In genomic region chr20:1415667-1416468, GRCh38 we compare ENCODE assay signal across 11 cellular contexts. TPM values are rescaled to one million over a fixed set of nuclear protein-coding genes. Genes with fewer than 3 reads are reported as not detected.
DNase-seq lines count a peak whose midpoint lies in the region; ATAC-seq, FAIRE-seq and TF ChIP-seq lines count a peak whose summit lies in the region.
"Had no signal": no experiment of that assay in that cellular context is flagged by ENCODE, and none has a peak within 500 bp of the region (broad histone marks: within the 10 kb centered on the region; RNA-seq: fewer than 3 reads in every experiment).

No MANE protein-coding gene starts in this region.

- H3K27ac ChIP-seq in fibroblast of lung (ENCODE audit: insufficient read depth, low read length) (peak overlapping the region; percentile 91), left ventricle myocardium inferior (replicated peaks) (no peak overlapping the region)

- no peaks in the 10 kb centered on the region for H4K20me1 ChIP-seq in fibroblast of lung (ENCODE audit: control insufficient read depth, extremely low read depth, insufficient read depth, low read length)

- no peak overlapping the region for H3K4me2 ChIP-seq in fibroblast of lung (ENCODE audit: extremely low read depth, insufficient read depth, low read length)

- H3K4me1 ChIP-seq in fibroblast of lung (ENCODE audit: control insufficient read depth, extremely low read depth, insufficient read depth, low read length) (peaks cover 10% of the 10 kb centered on the region), left ventricle myocardium inferior (no peaks in the 10 kb centered on the region)

- H3K36me3 ChIP-seq in fibroblast of lung (ENCODE audit: control insufficient read depth, insufficient read depth, low read length) (no peaks in the 10 kb centered on the region), left ventricle myocardium inferior (no peaks in the 10 kb centered on the region)

- H3K9me3 ChIP-seq in fibroblast of lung (ENCODE audit: control insufficient read depth, insufficient read depth, low read depth, low read length) (no peaks in the 10 kb centered on the region), left ventricle myocardium inferior (replicated peaks) (peaks cover 24% of the 10 kb centered on the region)

- no peak overlapping the region for H3K4me3 Mint-ChIP-seq in activated CD4-positive, alpha-beta T cell treated with anti-CD3 and anti-CD28 coated beads for 36 hours
- no peak overlapping the region for H3K4me3 Mint-ChIP-seq in stimulated activated effector memory CD8-positive, alpha-beta T cell treated with anti-CD3 and anti-CD28 coated beads, Interleukin-12 subunit alpha, Interleukin-12 subunit beta, amount 100 ng/mL, for 72 hours
- no peak overlapping the region for H3K4me3 Mint-ChIP-seq in immature natural killer cell
- H3K4me3 Mint-ChIP-seq: B cell had no signal

- TF ChIP-seq CTCF in fibroblast of lung (conservative IDR thresholded peaks at IDR 0.05 in 1 of 2, IDR thresholded peaks at IDR 0.05 in 1 of 2; ENCODE audit: low read depth in 1 of 2, low read length in 2 of 2) (no peak), left ventricle myocardium inferior (IDR thresholded peaks at IDR 0.05; ENCODE audit: borderline replicate concordance) (no peak)

- H3K4me1 Mint-ChIP-seq in activated CD4-positive, alpha-beta T cell treated with anti-CD3 and anti-CD28 coated beads for 36 hours: no peaks in the 10 kb centered on the region
- peaks cover 12% of the 10 kb centered on the region for H3K4me1 Mint-ChIP-seq in stimulated activated effector memory CD8-positive, alpha-beta T cell treated with anti-CD3 and anti-CD28 coated beads, Interleukin-12 subunit alpha, Interleukin-12 subunit beta, amount 100 ng/mL, for 72 hours
- no peaks in the 10 kb centered on the region for H3K4me1 Mint-ChIP-seq in immature natural killer cell
- H3K4me1 Mint-ChIP-seq: B cell had no signal

- no peak overlapping the region for H3K9ac ChIP-seq in fibroblast of lung (ENCODE audit: insufficient read depth, low read length)

- peak; percentile 71 for ATAC-seq in activated CD4-positive, alpha-beta T cell treated with anti-CD3 and anti-CD28 coated beads for 36 hours
- ATAC-seq in stimulated activated effector memory CD8-positive, alpha-beta T cell treated with anti-CD3 and anti-CD28 coated beads, Interleukin-12 subunit alpha, Interleukin-12 subunit beta, amount 100 ng/mL, for 72 hours: peak; percentile 87
- ATAC-seq in GM21717 (IDR thresholded peaks at IDR 0.05; ENCODE audit: unreplicated experiment): no peak

- H3K9me3 Mint-ChIP-seq in activated CD4-positive, alpha-beta T cell treated with anti-CD3 and anti-CD28 coated beads for 36 hours (ENCODE audit: low read depth): peaks cover 10% of the 10 kb centered on the region
- peaks cover 5% of the 10 kb centered on the region for H3K9me3 Mint-ChIP-seq in stimulated activated effector memory CD8-positive, alpha-beta T cell treated with anti-CD3 and anti-CD28 coated beads, Interleukin-12 subunit alpha, Interleukin-12 subunit beta, amount 100 ng/mL, for 72 hours
- peaks cover 0 to 24% (median 18%) of the 10 kb centered on the region in 6 donors for H3K9me3 Mint-ChIP-seq in immature natural killer cell

- FAIRE-seq in RCC 7860 (lab: Jason Lieb, UNC): peak; percentile 88

- no peak overlapping the region for H3K27ac Mint-ChIP-seq in activated CD4-positive, alpha-beta T cell treated with anti-CD3 and anti-CD28 coated beads for 36 hours
- H3K27ac Mint-ChIP-seq in stimulated activated effector memory CD8-positive, alpha-beta T cell treated with anti-CD3 and anti-CD28 coated beads, Interleukin-12 subunit alpha, Interleukin-12 subunit beta, amount 100 ng/mL, for 72 hours: no peak overlapping the region
- no peak overlapping the region for H3K27ac Mint-ChIP-seq in immature natural killer cell
- H3K27ac Mint-ChIP-seq: B cell had no signal

- POLR2A ChIA-PET in activated CD4-positive, alpha-beta T cell treated with anti-CD3 and anti-CD28 coated beads for 36 hours (lab: Charles Lee): no interaction called here

- CTCF ChIA-PET in activated CD4-positive, alpha-beta T cell treated with anti-CD3 and anti-CD28 coated beads for 36 hours (lab: Charles Lee): no interaction called here

- intact Hi-C loops in activated CD4-positive, alpha-beta T cell treated with anti-CD3 and anti-CD28 coated beads for 36 hours (cut with DNase I, micrococcal nuclease): no loop called here
- intact Hi-C loops in left ventricle myocardium inferior (cut with micrococcal nuclease): no loop called here

- no peak for DNase-seq in activated CD4-positive, alpha-beta T cell treated with anti-CD3 and anti-CD28 coated beads for 36 hours
- DNase-seq in activated CD4-positive, alpha-beta T cell treated with anti-CD3 and anti-CD28 coated beads for 4 hours: no peak
- DNase-seq in RCC 7860 (ENCODE audit: low spot score) (peak; percentile 96), fibroblast of lung (ENCODE audit: low read depth in 2 of 2) (peak; percentile 95 to 98), immature natural killer cell (no peak), left ventricle myocardium inferior (no peak)
- DNase-seq in stimulated activated effector memory CD8-positive, alpha-beta T cell treated with anti-CD3 and anti-CD28 coated beads, Interleukin-12 subunit alpha, Interleukin-12 subunit beta, amount 100 ng/mL, for 72 hours (ENCODE audit: low spot score in 2 of 2): no peak
- DNase-seq: left cardiac atrium; stimulated activated CD4-positive, alpha-beta T cell treated with anti-CD3 and anti-CD28 coated beads, Interleukin-4, amount 100 ng/mL, for 1 hour had no signal

- H3K79me2 ChIP-seq in fibroblast of lung (ENCODE audit: control insufficient read depth, insufficient read depth, low read length): no peaks in the 10 kb centered on the region

- no peaks in the 10 kb centered on the region for H3K36me3 Mint-ChIP-seq in activated CD4-positive, alpha-beta T cell treated with anti-CD3 and anti-CD28 coated beads for 36 hours (ENCODE audit: low read depth)
- no peaks in the 10 kb centered on the region for H3K36me3 Mint-ChIP-seq in stimulated activated effector memory CD8-positive, alpha-beta T cell treated with anti-CD3 and anti-CD28 coated beads, Interleukin-12 subunit alpha, Interleukin-12 subunit beta, amount 100 ng/mL, for 72 hours
- peaks cover 0 to 5% (median 4%) of the 10 kb centered on the region in 3 donors for H3K36me3 Mint-ChIP-seq in immature natural killer cell

- peaks cover 5% of the 10 kb centered on the region for H3K27me3 Mint-ChIP-seq in activated CD4-positive, alpha-beta T cell treated with anti-CD3 and anti-CD28 coated beads for 36 hours
- peaks cover 9 to 23% (median 10%) of the 10 kb centered on the region in 3 donors for H3K27me3 Mint-ChIP-seq in immature natural killer cell (ENCODE audit: low read depth in 3 of 3)

- no peak overlapping the region for H2AFZ ChIP-seq in fibroblast of lung (ENCODE audit: low read length)

- no peaks in the 10 kb centered on the region for H3K27me3 ChIP-seq in fibroblast of lung (ENCODE audit: control insufficient read depth, insufficient read depth, low read length)
- H3K27me3 ChIP-seq in left ventricle myocardium inferior (ENCODE audit: low read depth): peaks cover 5% of the 10 kb centered on the region

- H3K4me3 ChIP-seq in fibroblast of lung (replicated peaks in 1 of 4; ENCODE audit: control extremely low read depth in 1 of 4, insufficient read depth in 1 of 4, low read depth in 3 of 4, low read length in 4 of 4) (no peak overlapping the region), left ventricle myocardium inferior (no peak overlapping the region)

RNA-seq across cellular contexts. Expression of gene FKBP1A, which starts 23.0 kb away (rescaled TPM):
- total RNA-seq in activated CD4-positive, alpha-beta T cell treated with anti-CD3 and anti-CD28 coated beads for 36 hours: 100 to 1,000 TPM; 265 to 316 TPM
- total RNA-seq in fibroblast of lung (71.4 and 120 TPM in 2 replicates), left ventricle myocardium inferior (124 TPM)
- polyA plus RNA-seq in fibroblast of lung (440 and 556 TPM in 2 replicates), immature natural killer cell (10 to 100 TPM; 45.1 to 70.7 (median 47.5) TPM)
- 406 and 499 TPM in 2 replicates for polyA plus RNA-seq in fibroblast of lung (2012)
- 1,060 and 1,140 TPM in 2 replicates for polyA minus RNA-seq in fibroblast of lung (ENCODE audit: low replicate concordance)

RNA-seq across cellular contexts. Expression of gene NSFL1C, which starts 50.8 kb away (rescaled TPM):
- total RNA-seq in activated CD4-positive, alpha-beta T cell treated with anti-CD3 and anti-CD28 coated beads for 36 hours: 10 to 100 TPM; 71.3 to 78.1 TPM
- total RNA-seq in fibroblast of lung: 14.4 and 17.8 TPM in 2 replicates
- 24.3 and 32.1 TPM in 2 replicates for polyA plus RNA-seq in fibroblast of lung
- 58.1 and 83.2 TPM in 2 replicates for polyA plus RNA-seq in fibroblast of lung (2012)
- polyA minus RNA-seq in fibroblast of lung (ENCODE audit: low replicate concordance): 28.7 and 32.7 TPM in 2 replicates
- polyA plus RNA-seq in immature natural killer cell: 10 to 100 TPM; 75.1 to 97.5 (median 78.2) TPM
- 56.6 TPM for total RNA-seq in left ventricle myocardium inferior

Comparison
In these comparisons a context has a peak if more than half of its experiments do, and no peak if none do; other contexts are left out.
1. DNase-seq: peak in RCC 7860 (single experiment) and fibroblast of lung (2 of 2); none in activated CD4-positive, alpha-beta T cell treated with anti-CD3 and anti-CD28 coated beads for 36 hours (single experiment), activated CD4-positive, alpha-beta T cell treated with anti-CD3 and anti-CD28 coated beads for 4 hours (0 of 2), stimulated activated effector memory CD8-positive, alpha-beta T cell treated with anti-CD3 and anti-CD28 coated beads, Interleukin-12 subunit alpha, Interleukin-12 subunit beta, amount 100 ng/mL, for 72 hours (0 of 2), immature natural killer cell (0 of 3) and left ventricle myocardium inferior (single experiment).